ENCODE assay signal across 10 cellular contexts in the genomic region with DNA sequence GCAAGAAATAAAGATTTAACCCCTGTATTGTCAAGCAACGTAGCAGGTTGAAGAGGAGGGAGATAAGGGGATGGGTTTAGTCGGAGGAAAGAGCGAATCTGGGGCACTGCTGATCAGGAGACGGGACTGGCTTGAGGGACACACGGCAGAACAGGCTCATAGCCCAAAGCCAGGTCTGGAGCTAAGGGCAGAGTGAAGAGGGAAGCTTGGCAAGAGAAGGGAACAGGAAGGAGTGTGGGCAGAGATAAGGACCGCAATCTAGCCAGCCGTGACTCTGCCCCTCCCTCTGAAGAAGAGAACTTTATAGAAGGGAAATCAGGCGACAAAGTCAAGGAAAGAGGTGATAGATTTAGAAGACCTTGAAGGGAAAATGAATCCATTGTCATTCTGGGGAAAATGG.
DNase-seq lines count a peak whose midpoint lies in the region; ATAC-seq and TF ChIP-seq lines count a peak whose summit lies in the region.
"Had no signal": no experiment of that assay in that cellular context is flagged by ENCODE, and none has a peak within 500 bp of the region (broad histone marks: within the 10 kb centered on the region; RNA-seq: fewer than 3 reads in every experiment).

No MANE protein-coding gene starts in this region.

- H3K27ac ChIP-seq in SJCRH30 = peak overlapping the region; percentile 28
- H3K27ac ChIP-seq in left ventricle myocardium inferior (replicated peaks) = peak overlapping the region; percentile 55
- peak overlapping the region; percentile 43 to 64 (median 53) for H3K27ac ChIP-seq in gastrocnemius medialis
- H3K27ac ChIP-seq: esophagus muscularis mucosa had no signal

- H3K4me1 ChIP-seq in SJCRH30 = peaks cover 22% of the 10 kb centered on the region
- peaks cover 32% of the 10 kb centered on the region for H3K4me1 ChIP-seq in left ventricle myocardium inferior
- H3K4me1 ChIP-seq in gastrocnemius medialis = peaks cover 10 to 12% of the 10 kb centered on the region in 2 donors

- ATAC-seq in gastrocnemius medialis (peak; percentile 53 to 59), HG03354 (IDR thresholded peaks at IDR 0.05; ENCODE audit: poor library complexity, severe bottlenecking, unreplicated experiment) (no peak)

- DNase-seq in Daoy (ENCODE audit: low read depth) = peak; percentile 71
- DNase-seq in SJCRH30 = peak; percentile 73 to 86
- peak; percentile 21 for DNase-seq in left ventricle myocardium inferior
- DNase-seq in gastrocnemius medialis = no peak
- DNase-seq in GM03348 (ENCODE audit: low spot score) = no peak
- DNase-seq in stimulated activated CD4-positive, alpha-beta T cell treated with anti-CD3 and anti-CD28 coated beads, Interleukin-2, amount 100 ng/mL, for 48 hours = no peak
- DNase-seq in NCI-H510A (lab: John Stamatoyannopoulos, UW) = no peak
- DNase-seq: T-helper 1 cell had no signal

- no peaks in the 10 kb centered on the region for H3K9me3 ChIP-seq in SJCRH30 (replicated peaks)
- no peaks in the 10 kb centered on the region for H3K9me3 ChIP-seq in left ventricle myocardium inferior (replicated peaks)
- H3K9me3 ChIP-seq in gastrocnemius medialis = no peaks in the 10 kb centered on the region
- H3K9me3 ChIP-seq: esophagus muscularis mucosa had no signal

- TF ChIP-seq POLR2A in gastrocnemius medialis (IDR thresholded peaks at IDR 0.05) = no peak

- intact Hi-C loops in left ventricle myocardium inferior (cut with micrococcal nuclease) (loop anchor here (2.0 to 5.0 kb wide), 2 partner anchors 216 to 420 kb away; no protein-coding TSS in a partner anchor), gastrocnemius medialis (cut with DNase I; ENCODE audit: low total_unique reads) (loop anchor here (2.0 to 5.0 kb wide), 3 partner anchors 36 to 135 kb away; no protein-coding TSS in a partner anchor)

- H3K27me3 ChIP-seq in SJCRH30 (no peaks in the 10 kb centered on the region), left ventricle myocardium inferior (ENCODE audit: low read depth) (no peaks in the 10 kb centered on the region), gastrocnemius medialis (no peaks in the 10 kb centered on the region)
- H3K27me3 ChIP-seq: esophagus muscularis mucosa had no signal

- H3K36me3 ChIP-seq in SJCRH30 = no peaks in the 10 kb centered on the region
- H3K36me3 ChIP-seq in left ventricle myocardium inferior = no peaks in the 10 kb centered on the region
- no peaks in the 10 kb centered on the region for H3K36me3 ChIP-seq in gastrocnemius medialis
- H3K36me3 ChIP-seq: esophagus muscularis mucosa had no signal

- TF ChIP-seq CTCF in left ventricle myocardium inferior (IDR thresholded peaks at IDR 0.05; ENCODE audit: borderline replicate concordance) = no peak
- no peak for TF ChIP-seq CTCF in gastrocnemius medialis (IDR thresholded peaks at IDR 0.05 in 4 of 5, conservative IDR thresholded peaks at IDR 0.05 in 1 of 5)

- H3K4me3 ChIP-seq in SJCRH30 (peak overlapping the region; percentile 45), left ventricle myocardium inferior (peak overlapping the region; percentile 47), gastrocnemius medialis (peak overlapping the region; percentile 28 to 44 (median 40))

- in situ Hi-C loops in gastrocnemius medialis (cut with MboI; ENCODE audit: low sequenced_read_pairs in 4 of 4) = loop anchor here (5.0 to 25.0 kb wide), 7 partner anchors 72 to 418 kb away; no protein-coding TSS in a partner anchor

Comparison
In these comparisons a context has a peak if more than half of its experiments do, and no peak if none do; other contexts are left out.
1. DNase-seq: peak in Daoy (single experiment), SJCRH30 (2 of 2) and left ventricle myocardium inferior (single experiment); none in gastrocnemius medialis (0 of 2), GM03348 (single experiment), stimulated activated CD4-positive, alpha-beta T cell treated with anti-CD3 and anti-CD28 coated beads, Interleukin-2, amount 100 ng/mL, for 48 hours (0 of 2) and NCI-H510A (single experiment).
2. Peak in every context shown above with its lines, with median percentiles within 50 percentile points of each other: H3K27ac ChIP-seq and H3K4me3 ChIP-seq.